Comparison of ENCODE assay signal across 8 cellular contexts in genomic region chr1:204398197-204399125, GRCh38. TPM values are rescaled to one million over a fixed set of nuclear protein-coding genes. Genes with fewer than 3 reads are reported as not detected.
DNase-seq lines count a peak whose midpoint lies in the region; ATAC-seq and TF ChIP-seq lines count a peak whose summit lies in the region.

No MANE protein-coding gene starts in this region.

- peaks cover 13 to 18% of the 10 kb centered on the region in 2 donors for H3K36me3 ChIP-seq in lung (ENCODE audit: control insufficient read depth in 2 of 2, insufficient read depth in 2 of 2, low read length in 2 of 2)
- H3K36me3 ChIP-seq in suprapubic skin: peaks cover 34% of the 10 kb centered on the region

- H3K4me1 ChIP-seq in lung (ENCODE audit: control insufficient read depth in 2 of 2, insufficient read depth in 2 of 2, low read length in 2 of 2) (no peaks in the 10 kb centered on the region), suprapubic skin (peaks cover 4% of the 10 kb centered on the region)

- CTCF ChIA-PET in WTC11 (lab: Charles Lee): interaction anchor here (0.5 to 4.1 kb wide), 99 partner anchors 9 to 804 kb away, joined by 3 to 105 read pairs (median 5); partner anchors contain the start of genes ETNK2, GOLT1A, KISS1 and MDM4

- H3K9me3 ChIP-seq in lung (ENCODE audit: control insufficient read depth in 2 of 2, insufficient read depth in 1 of 2, low read length in 1 of 2) (no peaks in the 10 kb centered on the region), suprapubic skin (no peaks in the 10 kb centered on the region)

- 67 to 76% methylated on average over 7 of the region's 7 CpGs for WGBS in lung, 2 donors
- WGBS in suprapubic skin: 69% methylated on average over 7 of the region's 7 CpGs

- POLR2A ChIA-PET in WTC11 (lab: Charles Lee): interaction anchor here (0.7 to 1.4 kb wide), 8 partner anchors 11 to 236 kb away, joined by 3 to 8 read pairs (median 4); partner anchors contain the start of genes GOLT1A and MDM4

- TF ChIP-seq CTCF in AG10803 (conservative IDR thresholded peaks at IDR 0.05; ENCODE audit: low read length) (peak; percentile 86), WTC11 (IDR thresholded peaks at IDR 0.05) (peak; percentile 72), lung (IDR thresholded peaks at IDR 0.05; ENCODE audit: control extremely low read depth, extremely low read depth) (peak; percentile 46), suprapubic skin (IDR thresholded peaks at IDR 0.05) (peak; percentile 72 to 80)

- H3K9me3 Mint-ChIP-seq in WTC11: peaks cover 3% of the 10 kb centered on the region

- H3K27me3 ChIP-seq in lung (ENCODE audit: control insufficient read depth, insufficient read depth) (no peaks in the 10 kb centered on the region), suprapubic skin (no peaks in the 10 kb centered on the region)

- no peak overlapping the region for H3K27ac Mint-ChIP-seq in WTC11

- TF ChIP-seq EP300 in suprapubic skin (IDR thresholded peaks at IDR 0.05): no peak

- H3K4me1 Mint-ChIP-seq in WTC11: no peaks in the 10 kb centered on the region

- H3K4me3 ChIP-seq in AG10803 (ENCODE audit: low read length) (no peak overlapping the region), lung (no peak overlapping the region), suprapubic skin (no peak overlapping the region)

- TF ChIP-seq POLR2A in suprapubic skin (IDR thresholded peaks at IDR 0.05): no peak

- H3K27ac ChIP-seq in lung (ENCODE audit: low read depth in 1 of 2, low read length in 1 of 2): peak overlapping the region in 1 of 2 donors; percentile 37
- no peak overlapping the region for H3K27ac ChIP-seq in suprapubic skin

- DNase-seq in AG10803 (ENCODE audit: low read depth) (peak; percentile 69), NCI-H446 (lab: John Stamatoyannopoulos, UW) (peak; percentile 82 to 94), WTC11 (ENCODE audit: low spot score) (peak; percentile 81), ecto neural progenitor cell (ENCODE audit: low spot score) (peak; percentile 74), lung (ENCODE audit: low spot score) (peak; percentile 83), suprapubic skin (ENCODE audit: low spot score in 2 of 2) (no peak)

- H3K36me3 Mint-ChIP-seq in WTC11: no peaks in the 10 kb centered on the region

- ATAC-seq in GM18517 (IDR thresholded peaks at IDR 0.05; ENCODE audit: unreplicated experiment) (peak; percentile 60), HG03439 (IDR thresholded peaks at IDR 0.05; ENCODE audit: unreplicated experiment) (peak; percentile 74), WTC11 (peak; percentile 100), lung (ENCODE audit: insufficient read depth, low FRiP score) (peak; percentile 89)

- no peaks in the 10 kb centered on the region; the same call in 1 of the 2 replicates for H3K27me3 Mint-ChIP-seq in WTC11 (ENCODE audit: low read depth)

- H3K4me3 Mint-ChIP-seq in WTC11: no peak overlapping the region

TF ChIP-seq in WTC11, 78 proteins besides CTCF, POLR2A, EP300 and RAD21:
- TF ChIP-seq, protein P1, sequence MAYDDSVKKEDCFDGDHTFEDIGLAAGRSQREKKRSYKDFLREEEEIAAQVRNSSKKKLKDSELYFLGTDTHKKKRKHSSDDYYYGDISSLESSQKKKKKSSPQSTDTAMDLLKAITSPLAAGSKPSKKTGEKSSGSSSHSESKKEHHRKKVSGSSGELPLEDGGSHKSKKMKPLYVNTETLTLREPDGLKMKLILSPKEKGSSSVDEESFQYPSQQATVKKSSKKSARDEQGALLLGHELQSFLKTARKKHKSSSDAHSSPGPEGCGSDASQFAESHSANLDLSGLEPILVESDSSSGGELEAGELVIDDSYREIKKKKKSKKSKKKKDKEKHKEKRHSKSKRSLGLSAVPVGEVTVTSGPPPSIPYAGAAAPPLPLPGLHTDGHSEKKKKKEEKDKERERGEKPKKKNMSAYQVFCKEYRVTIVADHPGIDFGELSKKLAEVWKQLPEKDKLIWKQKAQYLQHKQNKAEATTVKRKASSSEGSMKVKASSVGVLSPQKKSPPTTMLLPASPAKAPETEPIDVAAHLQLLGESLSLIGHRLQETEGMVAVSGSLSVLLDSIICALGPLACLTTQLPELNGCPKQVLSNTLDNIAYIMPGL (CRISPR knock-in tag; IDR thresholded peaks at IDR 0.05): peak; percentile 42; the same call in 1 of the 2 replicates
- TF ChIP-seq, protein P2, sequence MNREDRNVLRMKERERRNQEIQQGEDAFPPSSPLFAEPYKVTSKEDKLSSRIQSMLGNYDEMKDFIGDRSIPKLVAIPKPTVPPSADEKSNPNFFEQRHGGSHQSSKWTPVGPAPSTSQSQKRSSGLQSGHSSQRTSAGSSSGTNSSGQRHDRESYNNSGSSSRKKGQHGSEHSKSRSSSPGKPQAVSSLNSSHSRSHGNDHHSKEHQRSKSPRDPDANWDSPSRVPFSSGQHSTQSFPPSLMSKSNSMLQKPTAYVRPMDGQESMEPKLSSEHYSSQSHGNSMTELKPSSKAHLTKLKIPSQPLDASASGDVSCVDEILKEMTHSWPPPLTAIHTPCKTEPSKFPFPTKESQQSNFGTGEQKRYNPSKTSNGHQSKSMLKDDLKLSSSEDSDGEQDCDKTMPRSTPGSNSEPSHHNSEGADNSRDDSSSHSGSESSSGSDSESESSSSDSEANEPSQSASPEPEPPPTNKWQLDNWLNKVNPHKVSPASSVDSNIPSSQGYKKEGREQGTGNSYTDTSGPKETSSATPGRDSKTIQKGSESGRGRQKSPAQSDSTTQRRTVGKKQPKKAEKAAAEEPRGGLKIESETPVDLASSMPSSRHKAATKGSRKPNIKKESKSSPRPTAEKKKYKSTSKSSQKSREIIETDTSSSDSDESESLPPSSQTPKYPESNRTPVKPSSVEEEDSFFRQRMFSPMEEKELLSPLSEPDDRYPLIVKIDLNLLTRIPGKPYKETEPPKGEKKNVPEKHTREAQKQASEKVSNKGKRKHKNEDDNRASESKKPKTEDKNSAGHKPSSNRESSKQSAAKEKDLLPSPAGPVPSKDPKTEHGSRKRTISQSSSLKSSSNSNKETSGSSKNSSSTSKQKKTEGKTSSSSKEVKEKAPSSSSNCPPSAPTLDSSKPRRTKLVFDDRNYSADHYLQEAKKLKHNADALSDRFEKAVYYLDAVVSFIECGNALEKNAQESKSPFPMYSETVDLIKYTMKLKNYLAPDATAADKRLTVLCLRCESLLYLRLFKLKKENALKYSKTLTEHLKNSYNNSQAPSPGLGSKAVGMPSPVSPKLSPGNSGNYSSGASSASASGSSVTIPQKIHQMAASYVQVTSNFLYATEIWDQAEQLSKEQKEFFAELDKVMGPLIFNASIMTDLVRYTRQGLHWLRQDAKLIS (CRISPR knock-in tag; IDR thresholded peaks at IDR 0.05; ENCODE audit: borderline replicate concordance): no peak
- no peak for TF ChIP-seq EMX1 (CRISPR knock-in tag; IDR thresholded peaks at IDR 0.05)
- no peak for TF ChIP-seq ZNF512 (CRISPR knock-in tag; IDR thresholded peaks at IDR 0.05; ENCODE audit: borderline replicate concordance)
- peak; percentile 84 for TF ChIP-seq FOXK1 (CRISPR knock-in tag; IDR thresholded peaks at IDR 0.05)
- TF ChIP-seq SMAD4 (CRISPR knock-in tag; IDR thresholded peaks at IDR 0.05): no peak
- no peak for TF ChIP-seq ERG (CRISPR knock-in tag; IDR thresholded peaks at IDR 0.05)
- TF ChIP-seq JAZF1 (CRISPR knock-in tag; IDR thresholded peaks at IDR 0.05): no peak

RNA-seq across cellular contexts. Expression of gene PPP1R15B, which starts 13.2 kb away (rescaled TPM):
- 43.7 to 47.7 TPM (median 44.6 TPM) in 3 replicates for total RNA-seq in WTC11 (2021)
- total RNA-seq in lung: 10 to 100 TPM; 43.9 to 57.0 TPM
- 10 to 100 TPM; 14.6 to 29.8 TPM for polyA plus RNA-seq in lung
- 10 to 100 TPM; 51.2 to 66.4 (median 56.7) TPM for total RNA-seq in suprapubic skin

RNA-seq across cellular contexts. Expression of gene PLEKHA6, which starts 38.7 kb away (rescaled TPM):
- total RNA-seq in WTC11 (2021) (9.2 to 11.6 TPM (median 11.0 TPM) in 3 replicates), lung (10 to 100 TPM in 1 of 2 donors, 1 to 10 TPM in 1; 2.8 to 10.5 TPM), suprapubic skin (10 to 100 TPM in 3 of 4 donors, 1 to 10 TPM in 1; 3.7 to 15.4 (median 12.8) TPM)
- polyA plus RNA-seq in lung: 1 to 10 TPM in 1 of 2 donors, under 1 TPM in 1; 0.88 to 3.8 TPM

Comparison
In these comparisons a context has a peak if more than half of its experiments do, and no peak if none do; other contexts are left out.
1. DNase-seq: peak in AG10803 (single experiment), NCI-H446 (2 of 2), WTC11 (single experiment), ecto neural progenitor cell (single experiment) and lung (single experiment); none in suprapubic skin (0 of 2).
2. Peak in every context shown above with its lines, with median percentiles within 50 percentile points of each other: CTCF ChIP-seq and ATAC-seq.